In the genomic region with DNA sequence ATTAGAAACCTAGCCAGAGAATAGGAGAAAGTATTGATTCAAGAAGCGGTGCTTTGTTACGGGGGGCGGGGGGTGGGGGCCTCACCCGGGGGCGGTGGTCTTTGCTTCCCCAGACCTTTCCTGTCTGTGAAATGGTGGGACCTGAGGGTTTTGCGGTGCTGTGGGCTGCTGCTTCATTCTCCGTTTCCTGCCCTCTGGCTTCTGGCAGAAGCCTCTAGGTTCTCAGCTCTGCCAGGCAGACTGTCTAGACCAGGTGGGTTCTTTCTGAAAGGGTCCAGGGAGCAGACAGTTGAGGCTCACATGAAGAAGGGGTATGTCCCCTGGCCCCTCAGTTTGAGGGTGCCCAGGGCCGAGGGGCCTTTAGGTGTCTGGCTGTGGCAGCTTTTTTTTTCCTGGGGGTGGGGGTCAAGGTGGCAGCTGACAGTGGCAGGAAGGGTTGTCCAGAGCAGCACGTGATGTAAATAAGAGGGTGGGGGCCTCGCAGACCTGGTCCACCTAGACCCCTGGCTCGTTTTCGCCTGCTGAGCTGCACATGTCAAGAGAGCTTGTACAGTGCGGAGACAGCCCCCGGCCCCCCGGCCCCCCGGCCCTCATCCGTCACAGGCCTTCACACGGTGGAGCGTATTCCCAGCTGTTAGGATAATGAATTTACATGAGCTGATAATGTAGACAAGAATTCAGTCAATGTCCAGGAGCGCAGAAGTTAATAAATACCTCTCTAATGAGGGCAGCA, we compare ENCODE assay signal across 15 cellular contexts. TPM values are rescaled to one million over a fixed set of nuclear protein-coding genes. Genes with fewer than 3 reads are reported as not detected.
DNase-seq lines count a peak whose midpoint lies in the region; ATAC-seq and TF ChIP-seq lines count a peak whose summit lies in the region.
"Had no signal": no experiment of that assay in that cellular context is flagged by ENCODE, and none has a peak within 500 bp of the region (broad histone marks: within the 10 kb centered on the region; RNA-seq: fewer than 3 reads in every experiment).

No MANE protein-coding gene starts in this region.

- H3K27me3 Mint-ChIP-seq in activated naive CD8-positive, alpha-beta T cell treated with anti-CD3 and anti-CD28 coated beads for 36 hours = no peaks in the 10 kb centered on the region
- H3K27me3 Mint-ChIP-seq in chondrocyte (ENCODE audit: low read depth) = no peaks in the 10 kb centered on the region

- in situ Hi-C loops in gastrocnemius medialis (cut with MboI; ENCODE audit: low sequenced_read_pairs in 4 of 4) = no loop called here

- intact Hi-C loops in heart right ventricle (cut with DNase I) = no loop called here
- intact Hi-C loops in left cardiac atrium (cut with DNase I) = no loop called here
- intact Hi-C loops in gastrocnemius medialis (cut with DNase I; ENCODE audit: low total_unique reads) = no loop called here

- H3K9me3 Mint-ChIP-seq in activated naive CD8-positive, alpha-beta T cell treated with anti-CD3 and anti-CD28 coated beads for 36 hours = peaks cover 7% of the 10 kb centered on the region
- peaks cover 8% of the 10 kb centered on the region for H3K9me3 Mint-ChIP-seq in chondrocyte (ENCODE audit: low read depth)

- TF ChIP-seq POLR2A in gastrocnemius medialis (IDR thresholded peaks at IDR 0.05) = no peak

- peaks cover 0 to 3% (median 0%) of the 10 kb centered on the region in 9 donors for H3K36me3 ChIP-seq in heart right ventricle
- H3K36me3 ChIP-seq in hepatocyte (replicated peaks; ENCODE audit: insufficient read depth, low read depth) = no peaks in the 10 kb centered on the region
- no peaks in the 10 kb centered on the region for H3K36me3 ChIP-seq in gastrocnemius medialis

- DNase-seq in heart right ventricle (no peak), left cardiac atrium (no peak), hepatocyte (ENCODE audit: low spot score) (no peak), gastrocnemius medialis (no peak), chondrocyte (ENCODE audit: low spot score) (no peak)
- DNase-seq in activated naive CD8-positive, alpha-beta T cell treated with anti-CD3 and anti-CD28 coated beads for 36 hours = no peak
- DNase-seq: Caco-2; HCEC 1CT; SHP77 treated with DMSO at 0.1 percent for 48 hours; stimulated activated CD4-positive, alpha-beta T cell treated with anti-CD3 and anti-CD28 coated beads, Interleukin-2, amount 100 ng/mL, for 48 hours had no signal

- peak overlapping the region; percentile 65 for H3K4me2 ChIP-seq in hepatocyte

- no peak overlapping the region for H3K4me3 Mint-ChIP-seq in activated naive CD8-positive, alpha-beta T cell treated with anti-CD3 and anti-CD28 coated beads for 36 hours
- no peak overlapping the region for H3K4me3 Mint-ChIP-seq in chondrocyte (ENCODE audit: unreplicated experiment)
- H3K4me3 Mint-ChIP-seq: T-helper 1 cell treated with Interleukin-12 subunit alpha and Interleukin-12 subunit beta and Interleukin-4 antibody, amounts not matched to agents 30 μg/mL and 1 μg/mL, for 36 hours had no signal

- H3K79me2 ChIP-seq in hepatocyte = peaks cover 100% of the 10 kb centered on the region

- 47 to 50% methylated on average over 20 of the region's 20 CpGs for WGBS in heart right ventricle, 2 donors
- 76% methylated on average over 15 of the region's 20 CpGs for WGBS in hepatocyte (ENCODE audit: low lambda C conversion rate, missing lambda C conversion rate)

- peaks cover 16% of the 10 kb centered on the region for H3K36me3 Mint-ChIP-seq in activated naive CD8-positive, alpha-beta T cell treated with anti-CD3 and anti-CD28 coated beads for 36 hours
- H3K36me3 Mint-ChIP-seq in chondrocyte (ENCODE audit: low read depth) = peaks cover 7% of the 10 kb centered on the region

- peaks cover 30% of the 10 kb centered on the region for H3K4me1 Mint-ChIP-seq in activated naive CD8-positive, alpha-beta T cell treated with anti-CD3 and anti-CD28 coated beads for 36 hours
- H3K4me1 Mint-ChIP-seq in chondrocyte (ENCODE audit: low read depth) = peaks cover 4% of the 10 kb centered on the region

- H3K27ac Mint-ChIP-seq in activated naive CD8-positive, alpha-beta T cell treated with anti-CD3 and anti-CD28 coated beads for 36 hours = peak overlapping the region; percentile 38
- no peak overlapping the region for H3K27ac Mint-ChIP-seq in chondrocyte (ENCODE audit: unreplicated experiment)
- H3K27ac Mint-ChIP-seq: T-helper 1 cell treated with Interleukin-12 subunit alpha and Interleukin-12 subunit beta and Interleukin-4 antibody, amounts not matched to agents 30 μg/mL and 1 μg/mL, for 36 hours had no signal

- H3K27ac ChIP-seq in heart right ventricle (peak overlapping the region; percentile 63 to 94 (median 86)), hepatocyte (no peak overlapping the region), gastrocnemius medialis (peak overlapping the region; percentile 79 to 85 (median 82))
- H3K27ac ChIP-seq: HL-60, VCaP had no signal

- peak overlapping the region in 5 of 10 donors; percentile 32 to 39 (median 34) for H3K4me3 ChIP-seq in heart right ventricle
- H3K4me3 ChIP-seq in hepatocyte = no peak overlapping the region
- H3K4me3 ChIP-seq in gastrocnemius medialis = peak overlapping the region; percentile 21 to 37 (median 30)

- H3K4me1 ChIP-seq in heart right ventricle (peaks cover 26 to 93% (median 68%) of the 10 kb centered on the region in 9 donors), hepatocyte (ENCODE audit: insufficient read depth) (peaks cover 23% of the 10 kb centered on the region), gastrocnemius medialis (peaks cover 47% of the 10 kb centered on the region in 2 donors)

- H3K9me3 ChIP-seq in heart right ventricle (peaks cover 0 to 14% (median 6%) of the 10 kb centered on the region in 11 donors), hepatocyte (ENCODE audit: low read depth) (no peaks in the 10 kb centered on the region), gastrocnemius medialis (no peaks in the 10 kb centered on the region)
- H3K9me3 ChIP-seq: Caco-2 had no signal

- H2AFZ ChIP-seq in hepatocyte = no peak overlapping the region

- no peaks in the 10 kb centered on the region for H3K27me3 ChIP-seq in heart right ventricle
- H3K27me3 ChIP-seq in hepatocyte = no peaks in the 10 kb centered on the region
- no peaks in the 10 kb centered on the region for H3K27me3 ChIP-seq in gastrocnemius medialis

- no peaks in the 10 kb centered on the region for H3K9me2 ChIP-seq in hepatocyte (replicated peaks; ENCODE audit: insufficient read depth)

- TF ChIP-seq CTCF in heart right ventricle (IDR thresholded peaks at IDR 0.05) (no peak), hepatocyte (IDR thresholded peaks at IDR 0.05; ENCODE audit: poor library complexity) (no peak), gastrocnemius medialis (IDR thresholded peaks at IDR 0.05 in 4 of 5, conservative IDR thresholded peaks at IDR 0.05 in 1 of 5) (no peak), chondrocyte (IDR thresholded peaks at IDR 0.05) (no peak)

- peaks cover 100% of the 10 kb centered on the region for H4K20me1 ChIP-seq in hepatocyte (ENCODE audit: insufficient read depth, poor library complexity, severe bottlenecking)

- ATAC-seq in heart right ventricle (peak in 3 of 8 donors; percentile 1 to 25 (median 6)), left cardiac atrium (no peak), gastrocnemius medialis (peak in 1 of 2 donors; percentile 3), GM21528 (IDR thresholded peaks at IDR 0.05; ENCODE audit: low FRiP score, unreplicated experiment) (no peak), GM19463 (IDR thresholded peaks at IDR 0.05; ENCODE audit: unreplicated experiment) (no peak)

RNA-seq across cellular contexts. Expression of a gene that starts 14.1 kb away (rescaled TPM):
- total RNA-seq in heart right ventricle (10 to 100 TPM; 31.1 to 53.2 (median 33.6) TPM), left cardiac atrium (10 to 100 TPM; 54.6 to 60.6 TPM), hepatocyte (32.8 and 43.5 TPM in 2 replicates), gastrocnemius medialis (10 to 100 TPM; 45.1 to 89.3 (median 71.3) TPM), chondrocyte (22.6 to 37.1 TPM (median 24.0 TPM) in 3 replicates)
- polyA plus RNA-seq in heart right ventricle (10 to 100 TPM; 15.6 to 25.0 TPM), hepatocyte (27.9 and 33.1 TPM in 2 replicates)
- total RNA-seq in activated naive CD8-positive, alpha-beta T cell treated with anti-CD3 and anti-CD28 coated beads for 36 hours = 10 to 100 TPM; 25.1 to 27.6 TPM
